Comparison of ENCODE assay signal across 2 cellular contexts in the genomic region with DNA sequence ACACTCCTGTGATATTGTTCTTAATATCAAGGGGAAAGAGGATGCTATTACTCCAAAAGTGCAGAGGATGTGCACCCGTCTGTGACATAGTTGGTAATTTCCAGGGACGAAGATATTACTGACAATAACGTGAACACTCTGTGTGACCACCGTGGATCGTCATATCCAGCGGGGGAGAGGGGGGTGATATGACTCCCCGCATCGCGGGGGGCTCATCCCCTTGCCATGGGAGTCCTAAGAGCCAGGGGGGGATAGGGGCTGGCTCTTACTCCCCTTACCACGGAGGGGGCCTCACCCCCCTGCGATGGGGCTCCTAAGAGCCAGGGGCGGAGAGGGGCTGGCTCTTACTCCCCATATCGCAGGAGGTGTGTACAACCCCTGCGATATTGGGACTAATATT. TPM values are rescaled to one million over a fixed set of nuclear protein-coding genes. Genes with fewer than 3 reads are reported as not detected.
"Had no signal": no experiment of that assay in that cellular context is flagged by ENCODE, and none has a peak within 500 bp of the region (broad histone marks: within the 10 kb centered on the region; RNA-seq: fewer than 3 reads in every experiment).

No MANE protein-coding gene starts in this region.

RNA-seq across cellular contexts. Expression of gene SYK, which starts 41.0 kb away (rescaled TPM):
- total RNA-seq: lung microvascular endothelial cell, myocyte had no signal
